ENCODE assay signal across 7 cellular contexts in the genomic region with DNA sequence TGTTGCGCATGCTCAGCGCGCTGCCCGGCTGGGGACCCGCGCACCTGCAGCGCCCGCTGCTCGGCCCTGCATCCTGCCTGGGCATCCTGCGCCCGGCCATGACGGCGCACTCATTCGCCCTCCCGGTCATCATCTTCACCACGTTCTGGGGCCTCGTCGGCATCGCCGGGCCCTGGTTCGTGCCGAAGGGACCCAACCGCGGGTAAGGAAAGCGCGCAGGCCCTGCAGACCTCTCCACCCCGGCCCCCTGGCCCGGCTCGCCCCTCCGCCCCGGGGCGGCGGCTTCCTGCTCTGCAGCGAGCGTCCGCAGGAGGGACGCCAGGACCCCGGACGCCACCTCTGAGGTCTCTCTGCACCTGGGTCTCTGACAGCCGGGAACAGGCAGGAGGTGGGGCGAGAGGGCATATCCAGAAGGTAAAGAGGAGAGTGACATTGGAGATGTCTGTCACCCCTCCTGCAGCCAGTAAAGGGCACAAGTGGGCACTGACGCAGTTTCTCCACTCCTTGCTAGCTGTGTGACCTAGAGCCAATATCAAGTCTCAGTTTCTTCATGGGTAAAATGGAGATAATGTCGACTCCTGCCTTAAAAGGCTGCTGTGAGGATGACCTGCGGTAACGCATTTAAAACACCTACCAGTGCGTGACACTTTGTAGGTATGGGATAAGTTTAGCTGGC. TPM values are rescaled to one million over a fixed set of nuclear protein-coding genes. Genes with fewer than 3 reads are reported as not detected.
DNase-seq lines count a peak whose midpoint lies in the region; ATAC-seq and TF ChIP-seq lines count a peak whose summit lies in the region.

TSS of gene ATP6V0E2 (plus strand) at position 2 of the 676 bp plus-strand sequence. CDS start at position 99, 97 bp downstream.

- no peak for TF ChIP-seq POLR2A in Peyer's patch (IDR thresholded peaks at IDR 0.05)
- TF ChIP-seq POLR2A in erythroblast (IDR thresholded peaks at IDR 0.05; ENCODE audit: low read length) = no peak

- no peaks in the 10 kb centered on the region for H3K9me3 Mint-ChIP-seq in neural progenitor cell

- no peaks in the 10 kb centered on the region for H3K79me2 ChIP-seq in neural progenitor cell (ENCODE audit: low read depth)

- H3K4me1 ChIP-seq in Peyer's patch (peaks cover 0 to 20% (median 7%) of the 10 kb centered on the region in 4 donors), neural progenitor cell (peaks cover 7% of the 10 kb centered on the region)

- H3K4me3 Mint-ChIP-seq in neural progenitor cell = peak within 1 kb of the TSS; percentile 90

- H3K27ac Mint-ChIP-seq in neural progenitor cell = peak within 1 kb of the TSS; percentile 51

- no peaks in the 10 kb centered on the region for H3K36me3 ChIP-seq in Peyer's patch
- H3K36me3 ChIP-seq in neural progenitor cell = no peaks in the 10 kb centered on the region

- H4K20me1 ChIP-seq in neural progenitor cell (ENCODE audit: low read depth) = no peaks in the 10 kb centered on the region

- H3K27ac ChIP-seq in Peyer's patch = peak within 1 kb of the TSS; percentile 69 to 89 (median 85)
- peak within 1 kb of the TSS; percentile 42 for H3K27ac ChIP-seq in epithelial cell of prostate
- H3K27ac ChIP-seq in neural progenitor cell = no peak within 1 kb of the TSS

- peak; percentile 23 for ATAC-seq in GM18858 (IDR thresholded peaks at IDR 0.05; ENCODE audit: unreplicated experiment)
- peak; percentile 17 for ATAC-seq in HG02571 (IDR thresholded peaks at IDR 0.05; ENCODE audit: unreplicated experiment)

- DNase-seq in Peyer's patch = peak; percentile 20 to 62 (median 45)
- DNase-seq in epithelial cell of prostate (ENCODE audit: low read depth, low spot score) = no peak
- DNase-seq in neural progenitor cell (ENCODE audit: low spot score) = no peak
- no peak for DNase-seq in erythroblast (lab: John Stamatoyannopoulos, UW)
- DNase-seq in NCI-H2227 (lab: John Stamatoyannopoulos, UW; ENCODE audit: unreplicated experiment) = no peak

- H3K4me1 Mint-ChIP-seq in neural progenitor cell = peaks cover 33% of the 10 kb centered on the region

- peaks cover 6% of the 10 kb centered on the region for H3K36me3 Mint-ChIP-seq in neural progenitor cell

- peaks cover 20% of the 10 kb centered on the region for H3K27me3 Mint-ChIP-seq in neural progenitor cell (ENCODE audit: insufficient read depth, low read depth)

- H2AFZ ChIP-seq in neural progenitor cell (replicated peaks) = peak within 1 kb of the TSS; percentile 74

- H3K9ac ChIP-seq in neural progenitor cell = no peak within 1 kb of the TSS

- H3K4me3 ChIP-seq in Peyer's patch (peak within 1 kb of the TSS; percentile 70 to 95 (median 73)), neural progenitor cell (peak within 1 kb of the TSS; percentile 73)

- peaks cover 20% of the 10 kb centered on the region for H3F3A ChIP-seq in neural progenitor cell (ENCODE audit: low read depth)

- H3K9me3 ChIP-seq in Peyer's patch = no peaks in the 10 kb centered on the region
- no peaks in the 10 kb centered on the region for H3K9me3 ChIP-seq in neural progenitor cell (ENCODE audit: low read depth)

- peak within 1 kb of the TSS; percentile 91 for H3K4me2 ChIP-seq in neural progenitor cell

- TF ChIP-seq CTCF in Peyer's patch (IDR thresholded peaks at IDR 0.05) (no peak), neural progenitor cell (IDR thresholded peaks at IDR 0.05) (no peak)

- no peaks in the 10 kb centered on the region for H3K27me3 ChIP-seq in Peyer's patch
- peaks cover 24% of the 10 kb centered on the region for H3K27me3 ChIP-seq in neural progenitor cell

RNA-seq across cellular contexts. Expression of gene ATP6V0E2, which starts in this region (rescaled TPM):
- total RNA-seq in Peyer's patch (10 to 100 TPM in 2 of 4 donors, 1 to 10 TPM in 2; 7.6 to 17.8 (median 11.1) TPM), neural progenitor cell (ENCODE audit: low replicate concordance) (14.6 and 45.2 TPM in 2 replicates)

Comparison
In these comparisons a context has a peak if more than half of its experiments do, and no peak if none do; other contexts are left out.
1. DNase-seq: peak in Peyer's patch (3 of 3); none in epithelial cell of prostate (single experiment), neural progenitor cell (single experiment), erythroblast (0 of 2) and NCI-H2227 (single experiment).